Comparison of ENCODE assay signal across 33 cellular contexts in the genomic region with DNA sequence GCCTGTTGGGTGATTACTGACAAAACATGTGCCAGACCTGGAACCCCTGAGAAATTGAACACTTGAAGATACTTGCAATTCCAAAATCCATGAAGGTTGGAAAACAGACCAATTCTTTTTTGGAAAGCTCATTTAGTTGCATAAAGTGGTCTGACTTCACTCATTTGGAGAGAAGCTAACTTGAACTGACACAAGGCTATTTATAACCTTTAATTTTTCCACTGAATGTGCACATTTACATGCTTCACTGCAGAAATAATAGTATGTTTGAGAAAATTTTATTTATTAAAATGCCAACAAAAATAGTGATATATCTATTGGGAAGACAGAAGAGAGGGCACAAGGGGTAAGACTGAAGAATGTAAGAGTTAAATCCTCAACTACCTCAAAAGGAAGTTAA.
A peak's percentile ranks its signal among the peaks of the same experiment; 100 is the strongest.
DNase-seq lines count a peak whose midpoint lies in the region; ATAC-seq and TF ChIP-seq lines count a peak whose summit lies in the region.
"Had no signal": no experiment of that assay in that cellular context is flagged by ENCODE, and none has a peak within 500 bp of the region (broad histone marks: within the 10 kb centered on the region; RNA-seq: fewer than 3 reads in every experiment).

No MANE protein-coding gene starts in this region.

- TF ChIP-seq EP300 in SK-N-SH (IDR thresholded peaks at IDR 0.05; ENCODE audit: borderline replicate concordance in 1 of 2, low read depth in 1 of 2, low read length in 1 of 2) (no peak), stomach (IDR thresholded peaks at IDR 0.05) (no peak)

- no peak for TF ChIP-seq RAD21 in SK-N-SH (IDR thresholded peaks at IDR 0.05; ENCODE audit: low read length)

- no peak overlapping the region for H3K4me3 Mint-ChIP-seq in activated naive CD8-positive, alpha-beta T cell treated with anti-CD3 and anti-CD28 coated beads, Interleukin-2, amount 50 U/mL, for 24 hours
- H3K4me3 Mint-ChIP-seq: B cell; CD14-positive monocyte; CD4-positive, alpha-beta memory T cell; CD4-positive, alpha-beta T cell; CD4-positive, CD25-positive, alpha-beta regulatory T cell; CD8-positive, alpha-beta memory T cell; CD8-positive, alpha-beta T cell had no signal

- no peaks in the 10 kb centered on the region for H3K36me3 Mint-ChIP-seq in activated naive CD8-positive, alpha-beta T cell treated with anti-CD3 and anti-CD28 coated beads, Interleukin-2, amount 50 U/mL, for 24 hours (ENCODE audit: low read depth)
- H3K36me3 Mint-ChIP-seq: CD14-positive monocyte; CD4-positive, alpha-beta memory T cell; CD4-positive, CD25-positive, alpha-beta regulatory T cell; CD8-positive, alpha-beta memory T cell; CD8-positive, alpha-beta T cell had no signal

- H3K9me3 Mint-ChIP-seq in activated naive CD8-positive, alpha-beta T cell treated with anti-CD3 and anti-CD28 coated beads, Interleukin-2, amount 50 U/mL, for 24 hours = no peaks in the 10 kb centered on the region

- POLR2A ChIA-PET in SK-N-SH (lab: Yijun Ruan, JAX) = no interaction called here

- H3K27ac ChIP-seq in SK-N-SH (ENCODE audit: low read depth in 2 of 2, low read length in 1 of 2) (peak overlapping the region in 1 of 2 experiments; percentile 29; a peak in 1 of 4 replicates), stomach (no peak overlapping the region)
- H3K27ac ChIP-seq: 22Rv1; A549; BLaER1; BLaER1 treated with 17β-estradiol and CSF1 and Interleukin-3, amounts not matched to agents 10 nM and 100 nM; C4-2B had no signal

- DNase-seq in SK-N-SH (no peak), adipocyte (ENCODE audit: low read depth) (peak; percentile 33), COLO829 (ENCODE audit: low spot score) (no peak), stomach (no peak)
- DNase-seq in activated naive CD8-positive, alpha-beta T cell treated with anti-CD3 and anti-CD28 coated beads, Interleukin-2, amount 50 U/mL, for 24 hours = no peak
- DNase-seq: 8988T; ACHN; AML-193; BE2C; C1 segment of cervical spinal cord; Caco-2; Calu3; CD4-positive, alpha-beta memory T cell; CD4-positive, alpha-beta T cell; CD4-positive, CD25-positive, alpha-beta regulatory T cell; CD8-positive, alpha-beta memory T cell; CD8-positive, alpha-beta T cell; COR-L47; DMS 273 treated with DMSO at 0.1 percent for 48 hours; DMS153; DMS53; DMS79; DMS79 treated with DMSO at 0.1 percent for 48 hours; DND-41; EL had no signal

- H3K27me3 ChIP-seq in SK-N-SH (ENCODE audit: insufficient read depth) = no peaks in the 10 kb centered on the region
- H3K27me3 ChIP-seq in adipocyte (replicated peaks; ENCODE audit: control insufficient read depth, insufficient read depth, low read length) = no peaks in the 10 kb centered on the region
- no peaks in the 10 kb centered on the region for H3K27me3 ChIP-seq in stomach
- H3K27me3 ChIP-seq: BE2C; BLaER1; BLaER1 treated with 17β-estradiol and CSF1 and Interleukin-3, amounts not matched to agents 10 nM and 100 nM had no signal

- CTCF ChIA-PET in SK-N-SH (lab: Yijun Ruan, JAX) = interaction anchor here (0.7 to 2.3 kb wide), 2 partner anchors 24 to 86 kb away, joined by 3 to 6 read pairs; no protein-coding TSS in a partner anchor

- no peaks in the 10 kb centered on the region for H3K79me2 ChIP-seq in SK-N-SH (ENCODE audit: insufficient read depth)

- no peak overlapping the region for H2AFZ ChIP-seq in SK-N-SH (ENCODE audit: low read depth)

- no peak overlapping the region for H3K9ac ChIP-seq in SK-N-SH
- no peak overlapping the region for H3K9ac ChIP-seq in adipocyte (ENCODE audit: low read length)
- H3K9ac ChIP-seq: BLaER1; BLaER1 treated with 17β-estradiol and CSF1 and Interleukin-3, amounts not matched to agents 10 nM and 100 nM had no signal

- no peaks in the 10 kb centered on the region; a peak in 1 of 4 replicates for H3K4me1 ChIP-seq in SK-N-SH (ENCODE audit: control insufficient read depth in 1 of 2, insufficient read depth in 2 of 2, low read depth in 1 of 2, low read length in 1 of 2)
- no peaks in the 10 kb centered on the region for H3K4me1 ChIP-seq in adipocyte (ENCODE audit: control insufficient read depth, insufficient read depth, low read length)
- H3K4me1 ChIP-seq in stomach = no peaks in the 10 kb centered on the region
- H3K4me1 ChIP-seq: A549, BE2C, BLaER1, Caco-2 had no signal

- no peaks in the 10 kb centered on the region for H3K9me2 ChIP-seq in SK-N-SH

- no peaks in the 10 kb centered on the region for H3F3A ChIP-seq in SK-N-SH (replicated peaks; ENCODE audit: insufficient read depth)

- H3K9me3 ChIP-seq in SK-N-SH = no peaks in the 10 kb centered on the region
- no peaks in the 10 kb centered on the region for H3K9me3 ChIP-seq in adipocyte (ENCODE audit: control insufficient read depth, low read length)
- H3K9me3 ChIP-seq in stomach = no peaks in the 10 kb centered on the region
- H3K9me3 ChIP-seq: A549; BE2C; BLaER1; BLaER1 treated with 17β-estradiol and CSF1 and Interleukin-3, amounts not matched to agents 10 nM and 100 nM; Caco-2 had no signal

- TF ChIP-seq POLR2A in stomach (IDR thresholded peaks at IDR 0.05) = no peak

- H4K20me1 ChIP-seq in SK-N-SH (ENCODE audit: insufficient read depth) = no peaks in the 10 kb centered on the region
- H4K20me1 ChIP-seq: BLaER1; BLaER1 treated with 17β-estradiol and CSF1 and Interleukin-3, amounts not matched to agents 10 nM and 100 nM had no signal

- H3K4me2 ChIP-seq in SK-N-SH = no peak overlapping the region
- H3K4me2 ChIP-seq: A549, BLaER1 had no signal

- TF ChIP-seq CTCF in SK-N-SH (IDR thresholded peaks at IDR 0.05) = no peak
- TF ChIP-seq CTCF in stomach (IDR thresholded peaks at IDR 0.05) = no peak

- peaks cover 6% of the 10 kb centered on the region for H3K27me3 Mint-ChIP-seq in activated naive CD8-positive, alpha-beta T cell treated with anti-CD3 and anti-CD28 coated beads, Interleukin-2, amount 50 U/mL, for 24 hours
- H3K27me3 Mint-ChIP-seq: B cell; CD4-positive, alpha-beta T cell had no signal

- intact Hi-C loops in stomach (cut with DNase I; ENCODE audit: low total_unique reads) = no loop called here

- no peak overlapping the region for H3K4me3 ChIP-seq in SK-N-SH (ENCODE audit: low read depth in 2 of 2, low read length in 1 of 2)
- H3K4me3 ChIP-seq in adipocyte (ENCODE audit: low read length) = no peak overlapping the region
- H3K4me3 ChIP-seq in stomach = no peak overlapping the region
- H3K4me3 ChIP-seq: A549; BLaER1; BLaER1 treated with 17β-estradiol and CSF1 and Interleukin-3, amounts not matched to agents 10 nM and 100 nM had no signal

- no peak overlapping the region for H3K27ac Mint-ChIP-seq in activated naive CD8-positive, alpha-beta T cell treated with anti-CD3 and anti-CD28 coated beads, Interleukin-2, amount 50 U/mL, for 24 hours
- H3K27ac Mint-ChIP-seq: B cell; CD14-positive monocyte; CD4-positive, alpha-beta memory T cell; CD4-positive, alpha-beta T cell; CD4-positive, CD25-positive, alpha-beta regulatory T cell; CD8-positive, alpha-beta memory T cell; CD8-positive, alpha-beta T cell had no signal

- H3K4me1 Mint-ChIP-seq in activated naive CD8-positive, alpha-beta T cell treated with anti-CD3 and anti-CD28 coated beads, Interleukin-2, amount 50 U/mL, for 24 hours = no peaks in the 10 kb centered on the region
- H3K4me1 Mint-ChIP-seq: B cell; CD14-positive monocyte; CD4-positive, alpha-beta memory T cell; CD4-positive, CD25-positive, alpha-beta regulatory T cell; CD8-positive, alpha-beta memory T cell had no signal

- no peaks in the 10 kb centered on the region for H3K36me3 ChIP-seq in SK-N-SH (replicated peaks in 1 of 2; ENCODE audit: control insufficient read depth in 1 of 2, insufficient read depth in 2 of 2, low read length in 1 of 2)
- H3K36me3 ChIP-seq in adipocyte (ENCODE audit: control insufficient read depth, insufficient read depth, low read length, severe bottlenecking) = no peaks in the 10 kb centered on the region
- no peaks in the 10 kb centered on the region for H3K36me3 ChIP-seq in stomach
- H3K36me3 ChIP-seq: BE2C; BLaER1; BLaER1 treated with 17β-estradiol and CSF1 and Interleukin-3, amounts not matched to agents 10 nM and 100 nM had no signal

- ATAC-seq in SK-N-SH treated with all-trans-retinoic acid at 6 μM for 48 hours = peak; percentile 51; the same call in 2 of the 3 replicates
- no peak for ATAC-seq in activated naive CD8-positive, alpha-beta T cell treated with anti-CD3 and anti-CD28 coated beads, Interleukin-2, amount 50 U/mL, for 24 hours
- ATAC-seq: A549; CD8-positive, alpha-beta T cell had no signal

TF ChIP-seq in SK-N-SH treated with all-trans-retinoic acid at 6 μM for 48 hours, 23 proteins besides CTCF, POLR2A, EP300 and RAD21 (continues in another document):
- TF ChIP-seq GLIS3 (CRISPR knock-in tag; IDR thresholded peaks at IDR 0.05) (no peak), SNAI2 (CRISPR knock-in tag; IDR thresholded peaks at IDR 0.05) (no peak), CSRNP3 (CRISPR knock-in tag; IDR thresholded peaks at IDR 0.05) (no peak), ZFP3 (CRISPR knock-in tag; IDR thresholded peaks at IDR 0.05) (no peak), ZNF565 (CRISPR knock-in tag; conservative IDR thresholded peaks at IDR 0.05; ENCODE audit: low read depth) (no peak)
- TF ChIP-seq, protein P1, sequence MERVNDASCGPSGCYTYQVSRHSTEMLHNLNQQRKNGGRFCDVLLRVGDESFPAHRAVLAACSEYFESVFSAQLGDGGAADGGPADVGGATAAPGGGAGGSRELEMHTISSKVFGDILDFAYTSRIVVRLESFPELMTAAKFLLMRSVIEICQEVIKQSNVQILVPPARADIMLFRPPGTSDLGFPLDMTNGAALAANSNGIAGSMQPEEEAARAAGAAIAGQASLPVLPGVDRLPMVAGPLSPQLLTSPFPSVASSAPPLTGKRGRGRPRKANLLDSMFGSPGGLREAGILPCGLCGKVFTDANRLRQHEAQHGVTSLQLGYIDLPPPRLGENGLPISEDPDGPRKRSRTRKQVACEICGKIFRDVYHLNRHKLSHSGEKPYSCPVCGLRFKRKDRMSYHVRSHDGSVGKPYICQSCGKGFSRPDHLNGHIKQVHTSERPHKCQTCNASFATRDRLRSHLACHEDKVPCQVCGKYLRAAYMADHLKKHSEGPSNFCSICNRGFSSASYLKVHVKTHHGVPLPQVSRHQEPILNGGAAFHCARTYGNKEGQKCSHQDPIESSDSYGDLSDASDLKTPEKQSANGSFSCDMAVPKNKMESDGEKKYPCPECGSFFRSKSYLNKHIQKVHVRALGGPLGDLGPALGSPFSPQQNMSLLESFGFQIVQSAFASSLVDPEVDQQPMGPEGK (CRISPR knock-in tag; IDR thresholded peaks at IDR 0.05; ENCODE audit: borderline replicate concordance) = 0 out of 2 replicates have a peak, but pooled peaks have one; percentile 44
